ENCODE assay signal across 16 cellular contexts in genomic region chr15:48413304-48413703, GRCh38.
DNase-seq lines count a peak whose midpoint lies in the region; FAIRE-seq and TF ChIP-seq lines count a peak whose summit lies in the region.
"Had no signal": no experiment of that assay in that cellular context is flagged by ENCODE, and none has a peak within 500 bp of the region (broad histone marks: within the 10 kb centered on the region; RNA-seq: fewer than 3 reads in every experiment).

No MANE protein-coding gene starts in this region.

- no peak overlapping the region for H3K4me3 Mint-ChIP-seq in activated T-helper 2 cell treated with anti-CD3 and anti-CD28 coated beads, Interferon-gamma antibody, Interleukin-2, Interleukin-4, amounts not matched to agents 10 μg/mL and 5 μg/mL and 100 μg/mL, durations not matched to agents 14 hours and 24 hours and 36 hours (ENCODE audit: low read depth)
- H3K4me3 Mint-ChIP-seq: naive B cell had no signal

- TF ChIP-seq CTCF in breast epithelium (IDR thresholded peaks at IDR 0.05): no peak

- H3K27me3 ChIP-seq in breast epithelium: no peaks in the 10 kb centered on the region

- H3K4me1 ChIP-seq in breast epithelium: no peaks in the 10 kb centered on the region

- H3K9me3 Mint-ChIP-seq in activated T-helper 2 cell treated with anti-CD3 and anti-CD28 coated beads, Interferon-gamma antibody, Interleukin-2, Interleukin-4, amounts not matched to agents 10 μg/mL and 5 μg/mL and 100 μg/mL, durations not matched to agents 14 hours and 24 hours and 36 hours: no peaks in the 10 kb centered on the region
- H3K9me3 Mint-ChIP-seq: naive B cell had no signal

- DNase-seq in EH (ENCODE audit: low read depth) (peak; percentile 61), breast epithelium (ENCODE audit: low spot score in 2 of 2) (no peak), iris pigment epithelial cell (ENCODE audit: low read depth) (peak; percentile 62), skeletal muscle cell (ENCODE audit: low read depth) (peak; percentile 71), GM19239 (ENCODE audit: insufficient read length, low spot score) (no peak)
- no peak for DNase-seq in stimulated activated naive CD4-positive, alpha-beta T cell treated with Interleukin-2 at 50 U/mL for 16 hours (lab: John Stamatoyannopoulos, UW)
- no peak for DNase-seq in stimulated activated CD4-positive, alpha-beta T cell treated with anti-CD3 and anti-CD28 coated beads, Interleukin-4, amount 100 ng/mL, for 1 hour
- DNase-seq in activated T-helper 2 cell treated with anti-CD3 and anti-CD28 coated beads, Interferon-gamma antibody, Interleukin-2, Interleukin-4, amounts not matched to agents 10 μg/mL and 5 μg/mL and 100 μg/mL, durations not matched to agents 14 hours and 24 hours and 36 hours (ENCODE audit: low spot score): no peak
- DNase-seq: activated CD4-positive, alpha-beta T cell treated with anti-CD3 and anti-CD28 coated beads, Interleukin-2, amount 50 U/mL, for 1 hour; activated T-cell treated with anti-CD3 and anti-CD28 coated beads, Interleukin-2, amount 50 U/mL, for 48 hours; effector memory CD4-positive, alpha-beta T cell; naive B cell; NCI-H1048; NCI-H2171 treated with DMSO at 0.1 percent for 48 hours; stimulated activated CD4-positive, alpha-beta T cell treated with anti-CD3 and anti-CD28 coated beads, Interleukin-4, amount 100 ng/mL, for 4 hours; T-helper 9 cell had no signal

- H3K36me3 Mint-ChIP-seq in activated T-helper 2 cell treated with anti-CD3 and anti-CD28 coated beads, Interferon-gamma antibody, Interleukin-2, Interleukin-4, amounts not matched to agents 10 μg/mL and 5 μg/mL and 100 μg/mL, durations not matched to agents 14 hours and 24 hours and 36 hours (ENCODE audit: low read depth): no peaks in the 10 kb centered on the region
- H3K36me3 Mint-ChIP-seq: naive B cell had no signal

- no peak overlapping the region for H3K4me3 ChIP-seq in breast epithelium
- no peak overlapping the region for H3K4me3 ChIP-seq in skeletal muscle cell (ENCODE audit: low read depth, low read length)

- FAIRE-seq in GM19239 (lab: Jason Lieb, UNC): no peak

- no peaks in the 10 kb centered on the region for H3K9me3 ChIP-seq in breast epithelium

- TF ChIP-seq POLR2A in breast epithelium (IDR thresholded peaks at IDR 0.05): no peak

- no peak overlapping the region for H3K27ac Mint-ChIP-seq in activated T-helper 2 cell treated with anti-CD3 and anti-CD28 coated beads, Interferon-gamma antibody, Interleukin-2, Interleukin-4, amounts not matched to agents 10 μg/mL and 5 μg/mL and 100 μg/mL, durations not matched to agents 14 hours and 24 hours and 36 hours
- H3K27ac Mint-ChIP-seq: naive B cell had no signal

- peak overlapping the region; percentile 21 to 80 for H3K27ac ChIP-seq in breast epithelium

- intact Hi-C loops in breast epithelium (cut with DNase I; ENCODE audit: low total_unique reads): loop anchor here (1.0 kb wide), 1 partner anchor 9 kb away; no protein-coding TSS in a partner anchor
- intact Hi-C loops in activated T-helper 2 cell treated with anti-CD3 and anti-CD28 coated beads, Interferon-gamma antibody, Interleukin-2, Interleukin-4, amounts not matched to agents 10 μg/mL and 5 μg/mL and 100 μg/mL, durations not matched to agents 14 hours and 24 hours and 36 hours (cut with micrococcal nuclease): no loop called here

- H3K36me3 ChIP-seq in breast epithelium: no peaks in the 10 kb centered on the region

- H3K4me1 Mint-ChIP-seq in activated T-helper 2 cell treated with anti-CD3 and anti-CD28 coated beads, Interferon-gamma antibody, Interleukin-2, Interleukin-4, amounts not matched to agents 10 μg/mL and 5 μg/mL and 100 μg/mL, durations not matched to agents 14 hours and 24 hours and 36 hours (ENCODE audit: low read depth): no peaks in the 10 kb centered on the region
- H3K4me1 Mint-ChIP-seq: naive B cell had no signal

- peaks cover 2% of the 10 kb centered on the region for H3K27me3 Mint-ChIP-seq in activated T-helper 2 cell treated with anti-CD3 and anti-CD28 coated beads, Interferon-gamma antibody, Interleukin-2, Interleukin-4, amounts not matched to agents 10 μg/mL and 5 μg/mL and 100 μg/mL, durations not matched to agents 14 hours and 24 hours and 36 hours (ENCODE audit: low read depth)
- H3K27me3 Mint-ChIP-seq: naive B cell had no signal

Comparison
In these comparisons a context has a peak if more than half of its experiments do, and no peak if none do; other contexts are left out.
1. DNase-seq: peak in EH (single experiment), iris pigment epithelial cell (single experiment) and skeletal muscle cell (single experiment); none in breast epithelium (0 of 2), GM19239 (single experiment), stimulated activated naive CD4-positive, alpha-beta T cell treated with Interleukin-2 at 50 U/mL for 16 hours (single experiment), stimulated activated CD4-positive, alpha-beta T cell treated with anti-CD3 and anti-CD28 coated beads, Interleukin-4, amount 100 ng/mL, for 1 hour (single experiment) and activated T-helper 2 cell treated with anti-CD3 and anti-CD28 coated beads, Interferon-gamma antibody, Interleukin-2, Interleukin-4, amounts not matched to agents 10 μg/mL and 5 μg/mL and 100 μg/mL, durations not matched to agents 14 hours and 24 hours and 36 hours (single experiment).